8 cellular contexts compared by ENCODE assay signal in genomic region chr19:10332158-10332964, GRCh38. TPM values are rescaled to one million over a fixed set of nuclear protein-coding genes. Genes with fewer than 3 reads are reported as not detected.
DNase-seq lines count a peak whose midpoint lies in the region; ATAC-seq lines count a peak whose summit lies in the region.

No MANE protein-coding gene starts in this region.

- no peaks in the 10 kb centered on the region for H3K9me3 ChIP-seq in BLaER1 treated with 17β-estradiol and CSF1 and Interleukin-3, amounts not matched to agents 10 nM and 100 nM (replicated peaks in 1 of 11)
- no peaks in the 10 kb centered on the region for H3K9me3 ChIP-seq in KOPT-K1 (ENCODE audit: insufficient read depth, low read length, poor library complexity, severe bottlenecking)

- H3K36me3 ChIP-seq in BLaER1 treated with 17β-estradiol and CSF1 and Interleukin-3, amounts not matched to agents 10 nM and 100 nM: peaks cover 34 to 55% (median 43%) of the 10 kb centered on the region in 11 experiments
- H3K36me3 ChIP-seq in KOPT-K1 (ENCODE audit: insufficient read depth, low read length): peaks cover 73% of the 10 kb centered on the region

- H3K27me3 ChIP-seq in BLaER1 treated with 17β-estradiol and CSF1 and Interleukin-3, amounts not matched to agents 10 nM and 100 nM: no peaks in the 10 kb centered on the region

- H3K9me3 Mint-ChIP-seq in dendritic cell treated with granulocyte-macrophage colony-stimulating factor and Interleukin-4, amounts not matched to agents 40 ng/mL and 50 ng/mL, for 4 days: no peaks in the 10 kb centered on the region
- H3K9me3 Mint-ChIP-seq in natural killer cell treated with Interleukin-12 subunit alpha and Interleukin-12 subunit beta and Interleukin-15 and Interleukin-18, amount 100 ng/mL, for 72 hours: no peaks in the 10 kb centered on the region

- H3K9ac ChIP-seq in BLaER1 treated with 17β-estradiol and CSF1 and Interleukin-3, amounts not matched to agents 10 nM and 100 nM: peak overlapping the region; percentile 91 to 99 (median 95)

- peak overlapping the region; percentile 83 to 99 (median 96); a peak in 21 of 22 replicates for H3K27ac ChIP-seq in BLaER1 treated with 17β-estradiol and CSF1 and Interleukin-3, amounts not matched to agents 10 nM and 100 nM
- peak overlapping the region; percentile 97 for H3K27ac ChIP-seq in KOPT-K1 (ENCODE audit: low read depth, low read length, poor library complexity, severe bottlenecking)

- peak in 1 of 2 donors; percentile 2 for ATAC-seq in natural killer cell treated with Interleukin-12 subunit alpha and Interleukin-12 subunit beta and Interleukin-15 and Interleukin-18, amount 100 ng/mL, for 72 hours
- ATAC-seq in GM19351 (IDR thresholded peaks at IDR 0.05; ENCODE audit: unreplicated experiment): no peak
- no peak for ATAC-seq in GM18502 (IDR thresholded peaks at IDR 0.05; ENCODE audit: poor library complexity, unreplicated experiment)

- H4K20me1 ChIP-seq in BLaER1 treated with 17β-estradiol and CSF1 and Interleukin-3, amounts not matched to agents 10 nM and 100 nM: peaks cover 18 to 58% (median 55%) of the 10 kb centered on the region in 11 experiments

- peak; percentile 39 for DNase-seq in natural killer cell treated with Interleukin-12 subunit alpha and Interleukin-12 subunit beta and Interleukin-15 and Interleukin-18, amount 100 ng/mL, for 72 hours (ENCODE audit: low spot score)
- DNase-seq in stimulated activated CD4-positive, alpha-beta T cell treated with anti-CD3 and anti-CD28 coated beads, Interleukin-15, amount 100 ng/mL, for 24 hours: no peak
- DNase-seq in superior temporal gyrus (ENCODE audit: extremely low spot score): no peak

- H3K4me3 Mint-ChIP-seq in dendritic cell treated with granulocyte-macrophage colony-stimulating factor and Interleukin-4, amounts not matched to agents 40 ng/mL and 50 ng/mL, for 4 days: peak overlapping the region; percentile 94
- peak overlapping the region; percentile 96 for H3K4me3 Mint-ChIP-seq in natural killer cell treated with Interleukin-12 subunit alpha and Interleukin-12 subunit beta and Interleukin-15 and Interleukin-18, amount 100 ng/mL, for 72 hours

- peaks cover 25 to 70% (median 46%) of the 10 kb centered on the region in 10 experiments for H3K4me1 ChIP-seq in BLaER1 treated with 17β-estradiol and CSF1 and Interleukin-3, amounts not matched to agents 10 nM and 100 nM

- H3K4me2 ChIP-seq in BLaER1 treated with 17β-estradiol and CSF1 and Interleukin-3, amounts not matched to agents 10 nM and 100 nM: peak overlapping the region; percentile 90 to 99 (median 96)

- peaks cover 40% of the 10 kb centered on the region for H3K4me1 Mint-ChIP-seq in dendritic cell treated with granulocyte-macrophage colony-stimulating factor and Interleukin-4, amounts not matched to agents 40 ng/mL and 50 ng/mL, for 4 days (ENCODE audit: low read depth)
- H3K4me1 Mint-ChIP-seq in natural killer cell treated with Interleukin-12 subunit alpha and Interleukin-12 subunit beta and Interleukin-15 and Interleukin-18, amount 100 ng/mL, for 72 hours (ENCODE audit: low read depth in 2 of 2): peaks cover 17 to 18% of the 10 kb centered on the region in 2 donors

- intact Hi-C loops in dendritic cell treated with granulocyte-macrophage colony-stimulating factor and Interleukin-4, amounts not matched to agents 40 ng/mL and 50 ng/mL, for 4 days (cut with micrococcal nuclease): loop anchor here (5.0 kb wide), 1 partner anchor 40 kb away; no protein-coding TSS in a partner anchor

- peak overlapping the region; percentile 81 to 94 (median 88) for H3K4me3 ChIP-seq in BLaER1 treated with 17β-estradiol and CSF1 and Interleukin-3, amounts not matched to agents 10 nM and 100 nM

- no peaks in the 10 kb centered on the region for H3K27me3 Mint-ChIP-seq in dendritic cell treated with granulocyte-macrophage colony-stimulating factor and Interleukin-4, amounts not matched to agents 40 ng/mL and 50 ng/mL, for 4 days
- no peaks in the 10 kb centered on the region for H3K27me3 Mint-ChIP-seq in natural killer cell treated with Interleukin-12 subunit alpha and Interleukin-12 subunit beta and Interleukin-15 and Interleukin-18, amount 100 ng/mL, for 72 hours

- peaks cover 54% of the 10 kb centered on the region for H3K36me3 Mint-ChIP-seq in dendritic cell treated with granulocyte-macrophage colony-stimulating factor and Interleukin-4, amounts not matched to agents 40 ng/mL and 50 ng/mL, for 4 days (ENCODE audit: low read depth)
- H3K36me3 Mint-ChIP-seq in natural killer cell treated with Interleukin-12 subunit alpha and Interleukin-12 subunit beta and Interleukin-15 and Interleukin-18, amount 100 ng/mL, for 72 hours: no peaks in the 10 kb centered on the region

- peak overlapping the region; percentile 92 for H3K27ac Mint-ChIP-seq in dendritic cell treated with granulocyte-macrophage colony-stimulating factor and Interleukin-4, amounts not matched to agents 40 ng/mL and 50 ng/mL, for 4 days
- H3K27ac Mint-ChIP-seq in natural killer cell treated with Interleukin-12 subunit alpha and Interleukin-12 subunit beta and Interleukin-15 and Interleukin-18, amount 100 ng/mL, for 72 hours: peak overlapping the region; percentile 93 to 95

RNA-seq across cellular contexts. Expression of gene RAVER1, which starts 1.0 kb away (rescaled TPM):
- 100 to 1,000 TPM in 1 of 2 donors, 10 to 100 TPM in 1; 81.1 to 131 TPM for total RNA-seq in natural killer cell treated with Interleukin-12 subunit alpha and Interleukin-12 subunit beta and Interleukin-15 and Interleukin-18, amount 100 ng/mL, for 72 hours

RNA-seq across cellular contexts. Expression of gene ICAM3, which starts 7.1 kb away (rescaled TPM):
- total RNA-seq in natural killer cell treated with Interleukin-12 subunit alpha and Interleukin-12 subunit beta and Interleukin-15 and Interleukin-18, amount 100 ng/mL, for 72 hours: 100 to 1,000 TPM in 1 of 2 donors, 10 to 100 TPM in 1; 91.9 to 154 TPM

RNA-seq across cellular contexts. Expression of gene FDX2, which starts 16.5 kb away (rescaled TPM):
- 10 to 100 TPM; 11.4 to 26.4 TPM for total RNA-seq in natural killer cell treated with Interleukin-12 subunit alpha and Interleukin-12 subunit beta and Interleukin-15 and Interleukin-18, amount 100 ng/mL, for 72 hours

RNA-seq across cellular contexts. Expression of gene ZGLP1, which starts 22.7 kb away (rescaled TPM):
- total RNA-seq in natural killer cell treated with Interleukin-12 subunit alpha and Interleukin-12 subunit beta and Interleukin-15 and Interleukin-18, amount 100 ng/mL, for 72 hours: 1 to 10 TPM; 2.5 to 7.3 TPM

RNA-seq across cellular contexts. Expression of gene ICAM5, which starts 42.6 kb away (rescaled TPM):
- under 1 TPM; 0.78 to 0.83 TPM for total RNA-seq in natural killer cell treated with Interleukin-12 subunit alpha and Interleukin-12 subunit beta and Interleukin-15 and Interleukin-18, amount 100 ng/mL, for 72 hours
